In genomic region chr4:8202526-8203375, GRCh38 we compare ENCODE assay signal across 1 cellular context.
TF ChIP-seq lines count a peak whose summit lies in the region.

No MANE protein-coding gene starts in this region.

TF ChIP-seq in GM12878, 131 proteins besides CTCF, POLR2A, EP300 and RAD21:
- TF ChIP-seq NFYA (IDR thresholded peaks at IDR 0.05; ENCODE audit: borderline replicate concordance, low read depth, low read length) (no peak), TCF7 (IDR thresholded peaks at IDR 0.05; ENCODE audit: borderline replicate concordance) (no peak), SMAD5 (IDR thresholded peaks at IDR 0.05; ENCODE audit: low read depth) (no peak), BHLHE40 (IDR thresholded peaks at IDR 0.05; ENCODE audit: borderline replicate concordance in 1 of 2, low read depth in 2 of 2, low read length in 1 of 2) (peak in 1 of 2 experiments; percentile 10; a peak in 1 of 4 replicates), ZNF207 (IDR thresholded peaks at IDR 0.05; ENCODE audit: borderline replicate concordance) (no peak), SREBF1 (IDR thresholded peaks at IDR 0.05; ENCODE audit: low read length) (no peak), EGR1 (IDR thresholded peaks at IDR 0.05; ENCODE audit: borderline replicate concordance in 1 of 2, low read depth in 2 of 2, low read length in 2 of 2) (0 out of 3 replicates have a peak, but pooled peaks of 1 of the 2 experiments have one; percentile 0), ATF7 (IDR thresholded peaks at IDR 0.05; ENCODE audit: low read depth) (no peak), IKZF1 (conservative IDR thresholded peaks at IDR 0.05) (peak; percentile 47), SUPT20H (IDR thresholded peaks at IDR 0.05; ENCODE audit: borderline replicate concordance, control insufficient read depth, low read depth, low read length) (no peak), GABPA (IDR thresholded peaks at IDR 0.05; ENCODE audit: low read depth) (no peak), DPF2 (IDR thresholded peaks at IDR 0.05) (no peak), PAX5 (IDR thresholded peaks at IDR 0.05; ENCODE audit: borderline replicate concordance, low read depth, low read length) (no peak), EZH2 (IDR thresholded peaks at IDR 0.05; ENCODE audit: borderline replicate concordance, control insufficient read depth, low read depth, low read length) (no peak), SPI1 (IDR thresholded peaks at IDR 0.05; ENCODE audit: borderline replicate concordance, insufficient read depth, low read depth, low read length) (no peak), EED (IDR thresholded peaks at IDR 0.05; ENCODE audit: low read depth) (no peak), KLF5 (IDR thresholded peaks at IDR 0.05; ENCODE audit: partially characterized antibody) (no peak), MLLT1 (IDR thresholded peaks at IDR 0.05) (0 out of 2 replicates have a peak, but pooled peaks have one; percentile 24), LARP7 (IDR thresholded peaks at IDR 0.05) (no peak), HCFC1 (IDR thresholded peaks at IDR 0.05; ENCODE audit: low read length) (no peak), POLR2AphosphoS5 (IDR thresholded peaks at IDR 0.05; ENCODE audit: low read length) (no peak; the same call in 1 of the 2 replicates), PRDM15 (CRISPR knock-in tag; IDR thresholded peaks at IDR 0.05) (no peak), HDAC6 (IDR thresholded peaks at IDR 0.05; ENCODE audit: unreplicated experiment) (no peak), CHD1 (IDR thresholded peaks at IDR 0.05; ENCODE audit: low read depth, low read length) (no peak), SIN3A (IDR thresholded peaks at IDR 0.05; ENCODE audit: low read depth, low read length) (0 out of 2 replicates have a peak, but pooled peaks have one; percentile 49), TBL1XR1 (IDR thresholded peaks at IDR 0.05; ENCODE audit: low read depth, low read length) (no peak), RBBP5 (conservative IDR thresholded peaks at IDR 0.05) (no peak), HDGF (IDR thresholded peaks at IDR 0.05) (peak; percentile 66; the same call in 1 of the 2 replicates), HDAC2 (IDR thresholded peaks at IDR 0.05) (no peak), CHD2 (IDR thresholded peaks at IDR 0.05; ENCODE audit: borderline replicate concordance, low read depth, low read length) (peak; percentile 9; the same call in 1 of the 2 replicates)
- TF ChIP-seq, protein P1, sequence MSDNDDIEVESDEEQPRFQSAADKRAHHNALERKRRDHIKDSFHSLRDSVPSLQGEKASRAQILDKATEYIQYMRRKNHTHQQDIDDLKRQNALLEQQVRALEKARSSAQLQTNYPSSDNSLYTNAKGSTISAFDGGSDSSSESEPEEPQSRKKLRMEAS (IDR thresholded peaks at IDR 0.05; ENCODE audit: low read depth, low read length): no peak
- TF ChIP-seq, protein P2, sequence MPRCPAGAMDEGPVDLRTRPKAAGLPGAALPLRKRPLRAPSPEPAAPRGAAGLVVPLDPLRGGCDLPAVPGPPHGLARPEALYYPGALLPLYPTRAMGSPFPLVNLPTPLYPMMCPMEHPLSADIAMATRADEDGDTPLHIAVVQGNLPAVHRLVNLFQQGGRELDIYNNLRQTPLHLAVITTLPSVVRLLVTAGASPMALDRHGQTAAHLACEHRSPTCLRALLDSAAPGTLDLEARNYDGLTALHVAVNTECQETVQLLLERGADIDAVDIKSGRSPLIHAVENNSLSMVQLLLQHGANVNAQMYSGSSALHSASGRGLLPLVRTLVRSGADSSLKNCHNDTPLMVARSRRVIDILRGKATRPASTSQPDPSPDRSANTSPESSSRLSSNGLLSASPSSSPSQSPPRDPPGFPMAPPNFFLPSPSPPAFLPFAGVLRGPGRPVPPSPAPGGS (IDR thresholded peaks at IDR 0.05; ENCODE audit: borderline replicate concordance, insufficient read depth, low read depth, low read length, poor library complexity, severe bottlenecking): no peak
- TF ChIP-seq, protein P3, sequence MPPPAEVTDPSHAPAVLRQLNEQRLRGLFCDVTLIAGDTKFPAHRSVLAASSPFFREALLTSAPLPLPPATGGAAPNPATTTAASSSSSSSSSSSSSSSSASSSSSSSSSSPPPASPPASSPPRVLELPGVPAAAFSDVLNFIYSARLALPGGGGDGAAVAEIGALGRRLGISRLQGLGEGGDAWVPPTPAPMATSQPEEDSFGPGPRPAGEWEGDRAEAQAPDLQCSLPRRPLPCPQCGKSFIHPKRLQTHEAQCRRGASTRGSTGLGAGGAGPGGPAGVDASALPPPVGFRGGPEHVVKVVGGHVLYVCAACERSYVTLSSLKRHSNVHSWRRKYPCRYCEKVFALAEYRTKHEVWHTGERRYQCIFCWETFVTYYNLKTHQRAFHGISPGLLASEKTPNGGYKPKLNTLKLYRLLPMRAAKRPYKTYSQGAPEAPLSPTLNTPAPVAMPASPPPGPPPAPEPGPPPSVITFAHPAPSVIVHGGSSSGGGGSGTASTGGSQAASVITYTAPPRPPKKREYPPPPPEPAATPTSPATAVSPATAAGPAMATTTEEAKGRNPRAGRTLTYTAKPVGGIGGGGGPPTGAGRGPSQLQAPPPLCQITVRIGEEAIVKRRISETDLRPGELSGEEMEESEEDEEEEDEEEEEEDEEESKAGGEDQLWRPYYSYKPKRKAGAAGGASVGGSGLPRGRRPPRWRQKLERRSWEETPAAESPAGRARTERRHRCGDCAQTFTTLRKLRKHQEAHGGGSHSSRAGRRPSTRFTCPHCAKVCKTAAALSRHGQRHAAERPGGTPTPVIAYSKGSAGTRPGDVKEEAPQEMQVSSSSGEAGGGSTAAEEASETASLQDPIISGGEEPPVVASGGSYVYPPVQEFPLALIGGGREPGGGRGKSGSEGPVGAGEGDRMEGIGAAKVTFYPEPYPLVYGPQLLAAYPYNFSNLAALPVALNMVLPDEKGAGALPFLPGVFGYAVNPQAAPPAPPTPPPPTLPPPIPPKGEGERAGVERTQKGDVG (CRISPR knock-in tag; IDR thresholded peaks at IDR 0.05): no peak
- TF ChIP-seq, protein P4, sequence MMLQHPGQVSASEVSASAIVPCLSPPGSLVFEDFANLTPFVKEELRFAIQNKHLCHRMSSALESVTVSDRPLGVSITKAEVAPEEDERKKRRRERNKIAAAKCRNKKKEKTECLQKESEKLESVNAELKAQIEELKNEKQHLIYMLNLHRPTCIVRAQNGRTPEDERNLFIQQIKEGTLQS (IDR thresholded peaks at IDR 0.05; ENCODE audit: borderline replicate concordance, extremely low read depth, low read depth, low read length): no peak
- TF ChIP-seq, protein P5, sequence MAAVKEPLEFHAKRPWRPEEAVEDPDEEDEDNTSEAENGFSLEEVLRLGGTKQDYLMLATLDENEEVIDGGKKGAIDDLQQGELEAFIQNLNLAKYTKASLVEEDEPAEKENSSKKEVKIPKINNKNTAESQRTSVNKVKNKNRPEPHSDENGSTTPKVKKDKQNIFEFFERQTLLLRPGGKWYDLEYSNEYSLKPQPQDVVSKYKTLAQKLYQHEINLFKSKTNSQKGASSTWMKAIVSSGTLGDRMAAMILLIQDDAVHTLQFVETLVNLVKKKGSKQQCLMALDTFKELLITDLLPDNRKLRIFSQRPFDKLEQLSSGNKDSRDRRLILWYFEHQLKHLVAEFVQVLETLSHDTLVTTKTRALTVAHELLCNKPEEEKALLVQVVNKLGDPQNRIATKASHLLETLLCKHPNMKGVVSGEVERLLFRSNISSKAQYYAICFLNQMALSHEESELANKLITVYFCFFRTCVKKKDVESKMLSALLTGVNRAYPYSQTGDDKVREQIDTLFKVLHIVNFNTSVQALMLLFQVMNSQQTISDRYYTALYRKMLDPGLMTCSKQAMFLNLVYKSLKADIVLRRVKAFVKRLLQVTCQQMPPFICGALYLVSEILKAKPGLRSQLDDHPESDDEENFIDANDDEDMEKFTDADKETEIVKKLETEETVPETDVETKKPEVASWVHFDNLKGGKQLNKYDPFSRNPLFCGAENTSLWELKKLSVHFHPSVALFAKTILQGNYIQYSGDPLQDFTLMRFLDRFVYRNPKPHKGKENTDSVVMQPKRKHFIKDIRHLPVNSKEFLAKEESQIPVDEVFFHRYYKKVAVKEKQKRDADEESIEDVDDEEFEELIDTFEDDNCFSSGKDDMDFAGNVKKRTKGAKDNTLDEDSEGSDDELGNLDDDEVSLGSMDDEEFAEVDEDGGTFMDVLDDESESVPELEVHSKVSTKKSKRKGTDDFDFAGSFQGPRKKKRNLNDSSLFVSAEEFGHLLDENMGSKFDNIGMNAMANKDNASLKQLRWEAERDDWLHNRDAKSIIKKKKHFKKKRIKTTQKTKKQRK (IDR thresholded peaks at IDR 0.05; ENCODE audit: low read depth, low read length): no peak
- TF ChIP-seq, protein P6, sequence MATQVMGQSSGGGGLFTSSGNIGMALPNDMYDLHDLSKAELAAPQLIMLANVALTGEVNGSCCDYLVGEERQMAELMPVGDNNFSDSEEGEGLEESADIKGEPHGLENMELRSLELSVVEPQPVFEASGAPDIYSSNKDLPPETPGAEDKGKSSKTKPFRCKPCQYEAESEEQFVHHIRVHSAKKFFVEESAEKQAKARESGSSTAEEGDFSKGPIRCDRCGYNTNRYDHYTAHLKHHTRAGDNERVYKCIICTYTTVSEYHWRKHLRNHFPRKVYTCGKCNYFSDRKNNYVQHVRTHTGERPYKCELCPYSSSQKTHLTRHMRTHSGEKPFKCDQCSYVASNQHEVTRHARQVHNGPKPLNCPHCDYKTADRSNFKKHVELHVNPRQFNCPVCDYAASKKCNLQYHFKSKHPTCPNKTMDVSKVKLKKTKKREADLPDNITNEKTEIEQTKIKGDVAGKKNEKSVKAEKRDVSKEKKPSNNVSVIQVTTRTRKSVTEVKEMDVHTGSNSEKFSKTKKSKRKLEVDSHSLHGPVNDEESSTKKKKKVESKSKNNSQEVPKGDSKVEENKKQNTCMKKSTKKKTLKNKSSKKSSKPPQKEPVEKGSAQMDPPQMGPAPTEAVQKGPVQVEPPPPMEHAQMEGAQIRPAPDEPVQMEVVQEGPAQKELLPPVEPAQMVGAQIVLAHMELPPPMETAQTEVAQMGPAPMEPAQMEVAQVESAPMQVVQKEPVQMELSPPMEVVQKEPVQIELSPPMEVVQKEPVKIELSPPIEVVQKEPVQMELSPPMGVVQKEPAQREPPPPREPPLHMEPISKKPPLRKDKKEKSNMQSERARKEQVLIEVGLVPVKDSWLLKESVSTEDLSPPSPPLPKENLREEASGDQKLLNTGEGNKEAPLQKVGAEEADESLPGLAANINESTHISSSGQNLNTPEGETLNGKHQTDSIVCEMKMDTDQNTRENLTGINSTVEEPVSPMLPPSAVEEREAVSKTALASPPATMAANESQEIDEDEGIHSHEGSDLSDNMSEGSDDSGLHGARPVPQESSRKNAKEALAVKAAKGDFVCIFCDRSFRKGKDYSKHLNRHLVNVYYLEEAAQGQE (IDR thresholded peaks at IDR 0.05; ENCODE audit: low read depth, low read length): no peak
